In the genomic region with DNA sequence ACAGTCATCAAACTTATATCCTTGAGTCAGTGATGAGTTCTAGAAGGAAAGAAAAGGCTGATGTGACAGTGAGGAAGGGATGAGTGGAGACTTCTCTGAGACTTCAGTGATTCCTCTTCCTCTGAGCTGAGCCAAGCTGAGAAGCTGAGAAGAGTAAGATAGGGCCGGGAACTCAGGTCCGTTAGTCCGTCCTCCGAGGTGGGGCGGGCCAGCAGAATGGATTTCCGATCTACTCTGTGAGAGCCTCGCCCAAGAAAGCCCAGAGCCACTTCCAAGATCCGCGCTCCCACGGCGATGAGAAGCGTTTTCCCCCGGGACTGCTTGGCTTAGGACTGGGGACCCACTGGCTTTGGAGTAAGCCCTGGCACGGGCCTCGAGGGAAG, we compare ENCODE assay signal across 8 cellular contexts. TPM values are rescaled to one million over a fixed set of nuclear protein-coding genes. Genes with fewer than 3 reads are reported as not detected.
DNase-seq lines count a peak whose midpoint lies in the region; ATAC-seq and TF ChIP-seq lines count a peak whose summit lies in the region.
"Not testable (repeated sequence)": the region's sequence is repeated elsewhere in the genome, so short reads cannot be mapped to it uniquely, and the experiment has no call there.

No MANE protein-coding gene starts in this region.

- H3K27ac ChIP-seq in CD8-positive, alpha-beta T cell (ENCODE audit: low read depth, low read length), result peak overlapping the region; percentile 61
- not testable (repeated sequence) for H3K27ac ChIP-seq in OCI-LY1 (ENCODE audit: low read depth, low read length, poor library complexity, severe bottlenecking)

- H2AFZ ChIP-seq in OCI-LY1 (ENCODE audit: low read length), result not testable (repeated sequence)

- TF ChIP-seq CTCF in CD8-positive, alpha-beta T cell (IDR thresholded peaks at IDR 0.05); OCI-LY1 (IDR thresholded peaks at IDR 0.05; ENCODE audit: low read length); fibroblast of mammary gland (conservative IDR thresholded peaks at IDR 0.05; ENCODE audit: control insufficient read depth, insufficient read depth, low read depth, low read length); mesothelial cell of epicardium (IDR thresholded peaks at IDR 0.05; ENCODE audit: unreplicated experiment): not testable (repeated sequence)

- CTCF ChIA-PET in CD8-positive, alpha-beta T cell (lab: Charles Lee), result not testable (repeated sequence)

- H3K9me3 Mint-ChIP-seq in CD8-positive, alpha-beta T cell; activated naive CD8-positive, alpha-beta T cell treated with anti-CD3 and anti-CD28 coated beads for 36 hours; mesothelial cell of epicardium: not testable (repeated sequence)

- H3K79me2 ChIP-seq in OCI-LY1 (ENCODE audit: insufficient read depth, low read length), result not testable (repeated sequence)

- H4K20me1 ChIP-seq in OCI-LY1 (ENCODE audit: insufficient read depth, low read length), result not testable (repeated sequence)

- not testable (repeated sequence) for H3K4me1 ChIP-seq in CD8-positive, alpha-beta T cell (ENCODE audit: insufficient read depth, low read length); OCI-LY1 (ENCODE audit: insufficient read depth, low read length, severe bottlenecking)

- H3K36me3 Mint-ChIP-seq in CD8-positive, alpha-beta T cell, result peaks cover 16% of the 10 kb centered on the region
- not testable (repeated sequence) for H3K36me3 Mint-ChIP-seq in activated naive CD8-positive, alpha-beta T cell treated with anti-CD3 and anti-CD28 coated beads for 36 hours; mesothelial cell of epicardium

- not testable (repeated sequence) for H3K36me3 ChIP-seq in CD8-positive, alpha-beta T cell (ENCODE audit: insufficient read depth, low read length); OCI-LY1 (ENCODE audit: insufficient read depth, low read length)

- H3K27ac Mint-ChIP-seq in CD8-positive, alpha-beta T cell, result peak overlapping the region; percentile 89
- H3K27ac Mint-ChIP-seq in activated naive CD8-positive, alpha-beta T cell treated with anti-CD3 and anti-CD28 coated beads for 36 hours, result peak overlapping the region; percentile 76
- H3K27ac Mint-ChIP-seq in mesothelial cell of epicardium, result peak overlapping the region; percentile 78

- peak overlapping the region; percentile 33 for H3K4me3 ChIP-seq in CD8-positive, alpha-beta T cell (ENCODE audit: low read depth, low read length)
- H3K4me3 ChIP-seq in OCI-LY1 (ENCODE audit: low read depth, low read length, poor library complexity, severe bottlenecking) (peak overlapping the region; percentile 81), fibroblast of mammary gland (ENCODE audit: control insufficient read depth, low read depth, low read length) (peak overlapping the region; percentile 68)

- H3K27me3 ChIP-seq in CD8-positive, alpha-beta T cell (ENCODE audit: insufficient read depth, low read length); OCI-LY1 (ENCODE audit: insufficient read depth, low read length): not testable (repeated sequence)

- not testable (repeated sequence) for H3K9me2 ChIP-seq in OCI-LY1 (ENCODE audit: low read depth, low read length)

- not testable (repeated sequence) for H3K9ac ChIP-seq in OCI-LY1 (ENCODE audit: low read length)

- DNase-seq in CD8-positive, alpha-beta T cell; activated naive CD8-positive, alpha-beta T cell treated with anti-CD3 and anti-CD28 coated beads for 36 hours; mesothelial cell of epicardium (ENCODE audit: low spot score in 2 of 2, unreplicated experiment in 2 of 2); stimulated activated naive CD8-positive, alpha-beta T cell treated with anti-CD3 and anti-CD28 coated beads, Interleukin-15, Interleukin-2, amounts not matched to agents 100 U/mL and 50 U/mL, for 24 hours: not testable (repeated sequence)
- peak; percentile 7 for DNase-seq in fibroblast of mammary gland (ENCODE audit: low read depth)

- intact Hi-C loops in CD8-positive, alpha-beta T cell (cut with DNase I, micrococcal nuclease), result loop anchor here in 1 of 2 experiments (10.0 kb wide), 2 partner anchors 49 to 89 kb away; no protein-coding TSS in a partner anchor

- H3K27me3 Mint-ChIP-seq in CD8-positive, alpha-beta T cell (ENCODE audit: low read depth); activated naive CD8-positive, alpha-beta T cell treated with anti-CD3 and anti-CD28 coated beads for 36 hours; mesothelial cell of epicardium (ENCODE audit: low read depth): not testable (repeated sequence)

- peak overlapping the region; percentile 86 for H3K4me3 Mint-ChIP-seq in CD8-positive, alpha-beta T cell
- peak overlapping the region; percentile 90 for H3K4me3 Mint-ChIP-seq in activated naive CD8-positive, alpha-beta T cell treated with anti-CD3 and anti-CD28 coated beads for 36 hours
- H3K4me3 Mint-ChIP-seq in mesothelial cell of epicardium, result peak overlapping the region; percentile 83

- not testable (repeated sequence) for H3F3A ChIP-seq in OCI-LY1 (ENCODE audit: insufficient read depth, low read length)

- H3K9me3 ChIP-seq in CD8-positive, alpha-beta T cell (ENCODE audit: low read length); OCI-LY1 (ENCODE audit: low read length): not testable (repeated sequence)

- H3K4me1 Mint-ChIP-seq in CD8-positive, alpha-beta T cell (ENCODE audit: low read depth), result peaks cover 22% of the 10 kb centered on the region
- not testable (repeated sequence) for H3K4me1 Mint-ChIP-seq in activated naive CD8-positive, alpha-beta T cell treated with anti-CD3 and anti-CD28 coated beads for 36 hours; mesothelial cell of epicardium

- peak; percentile 8 for ATAC-seq in CD8-positive, alpha-beta T cell
- ATAC-seq in GM21360 (IDR thresholded peaks at IDR 0.05; ENCODE audit: unreplicated experiment) (peak; percentile 17), HG02981 (IDR thresholded peaks at IDR 0.05; ENCODE audit: unreplicated experiment) (peak; percentile 6)
- peak; percentile 2 for ATAC-seq in stimulated activated naive CD8-positive, alpha-beta T cell treated with anti-CD3 and anti-CD28 coated beads, Interleukin-15, Interleukin-2, amounts not matched to agents 100 U/mL and 50 U/mL, for 24 hours

- POLR2A ChIA-PET in CD8-positive, alpha-beta T cell (lab: Charles Lee), result not testable (repeated sequence)

- peak overlapping the region; percentile 37; the same call in 1 of the 2 replicates for H3K4me2 ChIP-seq in OCI-LY1 (ENCODE audit: low read length)

RNA-seq across cellular contexts. Expression of a gene that starts 0.5 kb away (rescaled TPM):
- total RNA-seq in CD8-positive, alpha-beta T cell, result 10 to 100 TPM; 18.6 to 20.9 TPM
- total RNA-seq in activated naive CD8-positive, alpha-beta T cell treated with anti-CD3 and anti-CD28 coated beads for 36 hours, result 10 to 100 TPM; 20.9 to 21.3 TPM
- total RNA-seq in mesothelial cell of epicardium, result 33.3 to 35.0 TPM (median 34.4 TPM) in 3 replicates

RNA-seq across cellular contexts. Expression of a gene that starts 60.0 kb away (rescaled TPM):
- under 1 TPM in 1 of 2 experiments, not detected in 1; 0.84 TPM for total RNA-seq in CD8-positive, alpha-beta T cell
- under 1 TPM in 1 of 2 experiments, not detected in 1; 0.23 TPM for total RNA-seq in activated naive CD8-positive, alpha-beta T cell treated with anti-CD3 and anti-CD28 coated beads for 36 hours
- 0.16 TPM in 1 of 3 replicates, not detected in the others for total RNA-seq in mesothelial cell of epicardium
